15 cellular contexts compared by ENCODE assay signal in the genomic region with DNA sequence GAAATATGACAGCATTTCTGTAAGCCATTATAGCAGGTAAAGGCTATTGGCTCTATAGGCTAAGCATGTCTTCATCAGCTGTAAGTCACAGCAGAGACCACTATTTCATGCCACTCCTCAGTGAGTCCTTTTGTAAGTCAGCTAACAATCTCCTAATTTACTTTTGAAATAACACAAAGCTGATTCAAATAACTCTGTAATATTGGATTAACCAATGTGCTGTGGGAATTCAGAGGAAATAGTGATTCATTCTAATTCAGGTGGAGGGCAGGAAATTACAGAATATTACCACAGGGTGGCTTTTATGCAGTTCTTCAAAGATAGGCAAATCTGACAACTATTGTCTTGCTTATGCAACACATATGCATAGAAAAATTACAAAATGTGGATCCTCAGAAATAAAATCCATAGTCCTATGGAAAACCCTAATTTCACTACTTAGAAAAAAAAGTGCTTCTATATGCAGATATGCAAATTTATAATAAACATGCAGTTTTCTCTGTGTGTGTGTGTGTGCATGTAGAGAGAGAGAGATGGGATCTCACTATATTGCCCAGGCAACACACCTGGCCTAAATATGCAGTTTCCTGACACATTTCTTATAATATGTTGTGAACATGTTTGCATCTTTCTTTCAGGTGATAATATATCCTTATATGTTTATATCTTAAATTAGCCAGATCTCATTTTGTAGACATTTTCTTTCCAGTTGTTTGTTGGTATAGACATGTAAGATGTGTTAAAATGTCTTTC. TPM values are rescaled to one million over a fixed set of nuclear protein-coding genes. Genes with fewer than 3 reads are reported as not detected.
DNase-seq lines count a peak whose midpoint lies in the region; ATAC-seq lines count a peak whose summit lies in the region.
"Had no signal": no experiment of that assay in that cellular context is flagged by ENCODE, and none has a peak within 500 bp of the region (broad histone marks: within the 10 kb centered on the region; RNA-seq: fewer than 3 reads in every experiment).

No MANE protein-coding gene starts in this region.

- H3K4me3 Mint-ChIP-seq in T-helper 17 cell: no peak overlapping the region

- no peaks in the 10 kb centered on the region for H3K4me1 Mint-ChIP-seq in T-helper 17 cell

- H3K36me3 Mint-ChIP-seq in T-helper 17 cell (ENCODE audit: low read depth): peaks cover 5% of the 10 kb centered on the region

- H3K27me3 Mint-ChIP-seq in T-helper 17 cell: peaks cover 17% of the 10 kb centered on the region

- DNase-seq in CD1c-positive myeloid dendritic cell (ENCODE audit: extremely low spot score) (peak; percentile 3), T-helper 17 cell (no peak), kidney tubule cell (ENCODE audit: low spot score) (peak; percentile 35), NCI-H2081 treated with DMSO at 0.1 percent for 48 hours (lab: John Stamatoyannopoulos, UW) (no peak), T1000 (lab: John Stamatoyannopoulos, UW) (no peak)
- DNase-seq in Jurkat, Clone E6-1 (ENCODE audit: low read depth, low spot score): peak; percentile 14
- DNase-seq: amygdala, DMS153, esophagus squamous epithelium, left cardiac atrium, NCI-H2171 treated with DMSO at 0.1 percent for 48 hours, occipital lobe had no signal

- H3K4me3 ChIP-seq in Jurkat, Clone E6-1 (ENCODE audit: low read length): no peak overlapping the region
- H3K4me3 ChIP-seq: esophagus squamous epithelium had no signal

- H3K27ac Mint-ChIP-seq in T-helper 17 cell: peak overlapping the region; percentile 61

- ATAC-seq in T-helper 17 cell (peak; percentile 53), GM18868 (IDR thresholded peaks at IDR 0.05; ENCODE audit: unreplicated experiment) (no peak), GM21515 (IDR thresholded peaks at IDR 0.05; ENCODE audit: unreplicated experiment) (no peak)
- ATAC-seq: left cardiac atrium had no signal

- H3K9me3 ChIP-seq in T-helper 17 cell (ENCODE audit: control insufficient read depth, low read length, poor library complexity, severe bottlenecking): no peaks in the 10 kb centered on the region
- H3K9me3 ChIP-seq: esophagus squamous epithelium had no signal

RNA-seq across cellular contexts. Expression of gene SMIM28, which starts 4.8 kb away (rescaled TPM):
- polyA plus RNA-seq in Jurkat, Clone E6-1 (2012; ENCODE audit: insufficient read depth, insufficient read length): not detected
- not detected for total RNA-seq in T-helper 17 cell
- total RNA-seq: esophagus squamous epithelium, left cardiac atrium, occipital lobe, temporal lobe had no signal

RNA-seq across cellular contexts. Expression of gene HEBP2, which starts 31.1 kb away (rescaled TPM):
- 71.6 TPM for polyA plus RNA-seq in Jurkat, Clone E6-1 (2012; ENCODE audit: insufficient read depth, insufficient read length)
- 10 to 100 TPM; 32.9 to 50.4 TPM for total RNA-seq in T-helper 17 cell

Comparison
In these comparisons a context has a peak if more than half of its experiments do, and no peak if none do; other contexts are left out.
1. DNase-seq: peak in CD1c-positive myeloid dendritic cell (single experiment), Jurkat, Clone E6-1 (single experiment) and kidney tubule cell (single experiment); none in T-helper 17 cell (0 of 3), NCI-H2081 treated with DMSO at 0.1 percent for 48 hours (single experiment) and T1000 (single experiment).